In genomic region chr17:21551081-21551881, GRCh38 we compare ENCODE assay signal across 8 cellular contexts.
DNase-seq lines count a peak whose midpoint lies in the region; ATAC-seq, FAIRE-seq and TF ChIP-seq lines count a peak whose summit lies in the region.

No MANE protein-coding gene starts in this region.

- peaks cover 8% of the 10 kb centered on the region for H3K9me3 Mint-ChIP-seq in neural crest cell

- TF ChIP-seq CTCF in RWPE1 (conservative IDR thresholded peaks at IDR 0.05; ENCODE audit: low read depth): no peak
- TF ChIP-seq CTCF in neural crest cell (conservative IDR thresholded peaks at IDR 0.05): no peak

- TF ChIP-seq POLR2A in GM12892 (IDR thresholded peaks at IDR 0.05; ENCODE audit: low read depth, low read length): no peak

- peaks cover 39% of the 10 kb centered on the region for H3K27me3 Mint-ChIP-seq in neural crest cell (ENCODE audit: low read depth)

- DNase-seq in GM12892 (ENCODE audit: insufficient read length) (peak; percentile 53), HT-29 (ENCODE audit: low spot score) (peak; percentile 52), RWPE1 (ENCODE audit: low spot score) (peak; percentile 90), fibroblast of the conjunctiva (ENCODE audit: low read depth) (peak; percentile 74), neural crest cell (ENCODE audit: low read depth, low spot score) (peak; percentile 76)
- peak; percentile 93 for DNase-seq in activated effector memory CD4-positive, alpha-beta T cell treated with anti-CD3 and anti-CD28 coated beads, Interleukin-2, amount 50 U/mL, for 16 hours
- DNase-seq in stimulated activated naive CD8-positive, alpha-beta T cell treated with anti-CD3 and anti-CD28 coated beads, Interleukin-15, Interleukin-2, amounts not matched to agents 100 U/mL and 50 U/mL, for 24 hours: peak; percentile 85

- CTCF ChIA-PET in RWPE1 (lab: Yijun Ruan, JAX): interaction anchor here (0.6 kb wide), 1 partner anchor 31 kb away, joined by 4 read pairs; no protein-coding TSS in a partner anchor

- peaks cover 9% of the 10 kb centered on the region for H3K36me3 Mint-ChIP-seq in neural crest cell (ENCODE audit: low read depth)

- peaks cover 34% of the 10 kb centered on the region for H3K4me1 Mint-ChIP-seq in neural crest cell

- no peak for FAIRE-seq in GM12892 (lab: Jason Lieb, UNC)

- peak; percentile 84 for ATAC-seq in stimulated activated naive CD8-positive, alpha-beta T cell treated with anti-CD3 and anti-CD28 coated beads, Interleukin-15, Interleukin-2, amounts not matched to agents 100 U/mL and 50 U/mL, for 24 hours
- ATAC-seq in HG03097 (IDR thresholded peaks at IDR 0.05; ENCODE audit: low FRiP score, unreplicated experiment): no peak

- H3K27ac ChIP-seq in RWPE1: peak overlapping the region; percentile 70

- H3K27ac Mint-ChIP-seq in neural crest cell (ENCODE audit: unreplicated experiment): peak overlapping the region; percentile 78

- POLR2A ChIA-PET in RWPE1 (lab: Yijun Ruan, JAX; ENCODE audit: low non-redundant PET): no interaction called here

- peak overlapping the region; percentile 93 for H3K4me3 Mint-ChIP-seq in neural crest cell
